10 cellular contexts compared by ENCODE assay signal in genomic region chr12:70052931-70053497, GRCh38.
DNase-seq lines count a peak whose midpoint lies in the region; ATAC-seq and TF ChIP-seq lines count a peak whose summit lies in the region.
"Had no signal": no experiment of that assay in that cellular context is flagged by ENCODE, and none has a peak within 500 bp of the region (broad histone marks: within the 10 kb centered on the region; RNA-seq: fewer than 3 reads in every experiment).

No MANE protein-coding gene starts in this region.

- CTCF ChIA-PET in MCF 10A (lab: Yijun Ruan, JAX): no interaction called here

- no peak for ATAC-seq in HG03039 (IDR thresholded peaks at IDR 0.05; ENCODE audit: unreplicated experiment)
- no peak for ATAC-seq in GM21515 (IDR thresholded peaks at IDR 0.05; ENCODE audit: unreplicated experiment)

- H3K27ac ChIP-seq in breast epithelium (peak overlapping the region in 1 of 2 donors; percentile 41), adrenal gland (no peak overlapping the region), uterus (no peak overlapping the region)

- POLR2A ChIA-PET in MCF 10A (lab: Yijun Ruan, JAX): interaction anchor here (0.7 kb wide), 1 partner anchor 95 kb away, joined by 3 read pairs; no protein-coding TSS in a partner anchor

- peak; percentile 94 for DNase-seq in MCF 10A (ENCODE audit: unreplicated experiment)
- DNase-seq in breast epithelium (ENCODE audit: low spot score in 2 of 2): no peak
- DNase-seq in adrenal gland: peak; percentile 40 to 79 (median 72)
- no peak for DNase-seq in immature natural killer cell
- peak; percentile 25 to 49 for DNase-seq in uterus
- DNase-seq in activated T-cell treated with anti-CD3 and anti-CD28 coated beads, Interleukin-2, amount 50 U/mL, for 24 hours: no peak
- DNase-seq: NCI-H146 had no signal

- TF ChIP-seq CTCF in MCF 10A (IDR thresholded peaks at IDR 0.05; ENCODE audit: unreplicated experiment) (no peak), breast epithelium (IDR thresholded peaks at IDR 0.05) (no peak), adrenal gland (IDR thresholded peaks at IDR 0.05) (no peak), uterus (IDR thresholded peaks at IDR 0.05) (no peak)

- no peak overlapping the region for H3K4me3 Mint-ChIP-seq in MCF 10A (ENCODE audit: unreplicated experiment)
- H3K4me3 Mint-ChIP-seq in immature natural killer cell: peak overlapping the region in 3 of 5 donors; percentile 3 to 65 (median 46)
- no peak overlapping the region for H3K4me3 Mint-ChIP-seq in activated T-cell treated with anti-CD3 and anti-CD28 coated beads, Interleukin-2, amount 50 U/mL, for 24 hours
- H3K4me3 Mint-ChIP-seq: B cell had no signal

- no peaks in the 10 kb centered on the region for H3K36me3 ChIP-seq in breast epithelium
- no peaks in the 10 kb centered on the region for H3K36me3 ChIP-seq in adrenal gland (replicated peaks in 1 of 2)
- no peaks in the 10 kb centered on the region for H3K36me3 ChIP-seq in uterus

- intact Hi-C loops in MCF 10A (cut with micrococcal nuclease) (loop anchor here (10.0 kb wide), 1 partner anchor 68 kb away; no protein-coding TSS in a partner anchor), breast epithelium (cut with DNase I; ENCODE audit: low total_unique reads) (no loop called here), adrenal gland (cut with DNase I) (no loop called here), uterus (cut with DNase I; ENCODE audit: low total_unique reads) (no loop called here)

- no peaks in the 10 kb centered on the region for H3K27me3 ChIP-seq in breast epithelium
- H3K27me3 ChIP-seq in adrenal gland: no peaks in the 10 kb centered on the region
- no peaks in the 10 kb centered on the region for H3K27me3 ChIP-seq in uterus

- H3K27me3 Mint-ChIP-seq in MCF 10A (ENCODE audit: insufficient read depth, unreplicated experiment) (no peaks in the 10 kb centered on the region), immature natural killer cell (ENCODE audit: low read depth in 3 of 3) (peaks cover 6 to 17% (median 10%) of the 10 kb centered on the region in 3 donors)
- H3K27me3 Mint-ChIP-seq in activated T-cell treated with anti-CD3 and anti-CD28 coated beads, Interleukin-2, amount 50 U/mL, for 24 hours: no peaks in the 10 kb centered on the region
- H3K27me3 Mint-ChIP-seq: B cell had no signal

- TF ChIP-seq POLR2A in breast epithelium (IDR thresholded peaks at IDR 0.05) (no peak), adrenal gland (IDR thresholded peaks at IDR 0.05) (no peak), uterus (IDR thresholded peaks at IDR 0.05) (no peak)

- H3K36me3 Mint-ChIP-seq in MCF 10A (ENCODE audit: insufficient read depth, unreplicated experiment) (no peaks in the 10 kb centered on the region), immature natural killer cell (peaks cover 0 to 4% (median 0%) of the 10 kb centered on the region in 3 donors)
- no peaks in the 10 kb centered on the region for H3K36me3 Mint-ChIP-seq in activated T-cell treated with anti-CD3 and anti-CD28 coated beads, Interleukin-2, amount 50 U/mL, for 24 hours (ENCODE audit: low read depth)

- H3K4me3 ChIP-seq in breast epithelium (no peak overlapping the region), adrenal gland (no peak overlapping the region), uterus (no peak overlapping the region)

- no peaks in the 10 kb centered on the region for H3K4me1 ChIP-seq in breast epithelium
- H3K4me1 ChIP-seq in adrenal gland (replicated peaks in 1 of 2): peaks cover 0 to 6% of the 10 kb centered on the region in 2 donors
- H3K4me1 ChIP-seq in uterus: no peaks in the 10 kb centered on the region

- no peaks in the 10 kb centered on the region for H3K9me3 ChIP-seq in breast epithelium
- no peaks in the 10 kb centered on the region for H3K9me3 ChIP-seq in adrenal gland (replicated peaks in 1 of 3)
- no peaks in the 10 kb centered on the region for H3K9me3 ChIP-seq in uterus

- H3K4me1 Mint-ChIP-seq in MCF 10A (ENCODE audit: insufficient read depth, unreplicated experiment): peaks cover 16% of the 10 kb centered on the region
- peaks cover 44 to 59% of the 10 kb centered on the region in 2 donors for H3K4me1 Mint-ChIP-seq in immature natural killer cell
- peaks cover 7% of the 10 kb centered on the region for H3K4me1 Mint-ChIP-seq in activated T-cell treated with anti-CD3 and anti-CD28 coated beads, Interleukin-2, amount 50 U/mL, for 24 hours (ENCODE audit: low read depth)

- WGBS in adrenal gland, 4 donors: 30 to 40% (median 40%) methylated on average over 4 of the region's 4 CpGs

- H3K9me3 Mint-ChIP-seq in MCF 10A (ENCODE audit: unreplicated experiment) (no peaks in the 10 kb centered on the region), immature natural killer cell (no peaks in the 10 kb centered on the region)
- no peaks in the 10 kb centered on the region for H3K9me3 Mint-ChIP-seq in activated T-cell treated with anti-CD3 and anti-CD28 coated beads, Interleukin-2, amount 50 U/mL, for 24 hours

- BruUV-seq in MCF 10A (replicated peaks; lab: Mats Ljungman, UMichigan): no TSS peak

- H3K27ac Mint-ChIP-seq in MCF 10A (ENCODE audit: low read depth, unreplicated experiment): no peak overlapping the region
- H3K27ac Mint-ChIP-seq in immature natural killer cell: peak overlapping the region in 5 of 6 donors; percentile 69 to 92 (median 87)
- H3K27ac Mint-ChIP-seq in activated T-cell treated with anti-CD3 and anti-CD28 coated beads, Interleukin-2, amount 50 U/mL, for 24 hours: no peak overlapping the region
- H3K27ac Mint-ChIP-seq: B cell had no signal

Comparison
In these comparisons a context has a peak if more than half of its experiments do, and no peak if none do; other contexts are left out.
1. DNase-seq: peak in MCF 10A (single experiment), adrenal gland (7 of 7) and uterus (2 of 2); none in breast epithelium (0 of 2), immature natural killer cell (0 of 3) and activated T-cell treated with anti-CD3 and anti-CD28 coated beads, Interleukin-2, amount 50 U/mL, for 24 hours (single experiment).
2. H3K27ac Mint-ChIP-seq: peak in immature natural killer cell (5 of 6); none in MCF 10A (single experiment) and activated T-cell treated with anti-CD3 and anti-CD28 coated beads, Interleukin-2, amount 50 U/mL, for 24 hours (single experiment).
3. H3K4me3 Mint-ChIP-seq: peak in immature natural killer cell (3 of 5); none in MCF 10A (single experiment) and activated T-cell treated with anti-CD3 and anti-CD28 coated beads, Interleukin-2, amount 50 U/mL, for 24 hours (single experiment).